ENCODE assay signal across 31 cellular contexts in the genomic region with DNA sequence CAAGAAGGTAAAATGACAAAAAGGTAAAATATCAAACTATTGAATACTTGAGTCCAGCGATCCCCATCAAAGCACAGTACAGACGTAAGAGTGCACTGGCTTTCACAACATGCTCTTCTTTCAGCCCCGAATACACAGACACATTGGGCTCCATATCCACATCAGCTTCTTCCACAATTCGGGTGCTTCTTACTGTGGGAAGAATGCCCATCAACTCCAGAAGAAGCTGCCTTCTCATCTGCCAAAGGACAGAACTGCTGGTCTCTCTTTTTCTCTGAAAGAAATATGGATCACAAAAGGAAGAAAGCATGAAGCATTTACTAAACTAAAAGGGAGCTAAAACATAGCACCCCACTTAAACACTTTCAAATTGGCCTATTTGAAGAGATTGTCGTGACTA.
"Had no signal": no experiment of that assay in that cellular context is flagged by ENCODE, and none has a peak within 500 bp of the region (broad histone marks: within the 10 kb centered on the region; RNA-seq: fewer than 3 reads in every experiment).

No MANE protein-coding gene starts in this region.

- H3K4me3 Mint-ChIP-seq: activated B cell treated with CpG ODN at 0.5 μM for 24 hours; activated CD8-positive, alpha-beta T cell treated with anti-CD3 and anti-CD28 coated beads for 36 hours; activated naive CD4-positive, alpha-beta T cell treated with anti-CD3 and anti-CD28 coated beads, Interleukin-2, amount 10 ng/mL, durations not matched to agents 7 days and 5 days; activated naive CD8-positive, alpha-beta T cell treated with anti-CD3 and anti-CD28 coated beads, Interleukin-2, amount 10 ng/mL, durations not matched to agents 7 days and 5 days; activated T-cell treated with anti-CD3 and anti-CD28 coated beads, Interleukin-2, amount 50 U/mL, for 4 hours; activated T-helper 1 cell treated with anti-CD3 and anti-CD28 coated beads, Interleukin-12 subunit alpha, Interleukin-12 subunit beta, Interleukin-2, Interleukin-4 antibody, amounts not matched to agents 30 ng/mL and 10 ng/mL and 1 ng/mL, durations not matched to agents 14 hours and 24 hours and 36 hours; central memory CD8-positive, alpha-beta T cell; dendritic cell treated with granulocyte-macrophage colony-stimulating factor and Interleukin-4, amounts not matched to agents 40 ng/mL and 50 ng/mL, for 4 days; endodermal cell; T-helper 17 cell; T-helper 2 cell treated with Interferon-gamma antibody and Interleukin-4, amounts not matched to agents 5 μg/mL and 100 μg/mL, for 36 hours had no signal

- H3K9me3 Mint-ChIP-seq: activated B cell treated with CpG ODN at 0.5 μM for 24 hours; activated CD8-positive, alpha-beta T cell treated with anti-CD3 and anti-CD28 coated beads for 36 hours; activated naive CD4-positive, alpha-beta T cell treated with anti-CD3 and anti-CD28 coated beads, Interleukin-2, amount 10 ng/mL, durations not matched to agents 7 days and 5 days; activated naive CD8-positive, alpha-beta T cell treated with anti-CD3 and anti-CD28 coated beads, Interleukin-2, amount 10 ng/mL, durations not matched to agents 7 days and 5 days; activated T-cell treated with anti-CD3 and anti-CD28 coated beads, Interleukin-2, amount 50 U/mL, for 4 hours; activated T-helper 1 cell treated with anti-CD3 and anti-CD28 coated beads, Interleukin-12 subunit alpha, Interleukin-12 subunit beta, Interleukin-2, Interleukin-4 antibody, amounts not matched to agents 30 ng/mL and 10 ng/mL and 1 ng/mL, durations not matched to agents 14 hours and 24 hours and 36 hours; central memory CD8-positive, alpha-beta T cell; dendritic cell treated with granulocyte-macrophage colony-stimulating factor and Interleukin-4, amounts not matched to agents 40 ng/mL and 50 ng/mL, for 4 days; endodermal cell; T-helper 2 cell treated with Interferon-gamma antibody and Interleukin-4, amounts not matched to agents 5 μg/mL and 100 μg/mL, for 36 hours had no signal

- DNase-seq: activated B cell treated with CpG ODN at 0.5 μM for 24 hours; activated CD4-positive, alpha-beta T cell treated with anti-CD3 and anti-CD28 coated beads for 48 hours; activated CD4-positive, alpha-beta T cell treated with anti-CD3 and anti-CD28 coated beads, Interleukin-2, amount 50 U/mL, for 1 hour; activated CD4-positive, alpha-beta T cell treated with anti-CD3 and anti-CD28 coated beads, Interleukin-2, amount 50 U/mL, for 48 hours; activated CD8-positive, alpha-beta memory T cell treated with anti-CD3 and anti-CD28 coated beads, Interleukin-2, amount 50 U/mL, for 48 hours; activated CD8-positive, alpha-beta T cell treated with anti-CD3 and anti-CD28 coated beads for 36 hours; activated gamma-delta T cell; activated naive CD4-positive, alpha-beta T cell; activated naive CD4-positive, alpha-beta T cell treated with anti-CD3 and anti-CD28 coated beads, Interleukin-2, amount 10 ng/mL, durations not matched to agents 7 days and 5 days; activated naive CD8-positive, alpha-beta T cell treated with anti-CD3 and anti-CD28 coated beads, Interleukin-2, amount 10 ng/mL, durations not matched to agents 7 days and 5 days; activated T-cell treated with anti-CD3 and anti-CD28 coated beads for 4 hours; activated T-cell treated with anti-CD3 and anti-CD28 coated beads, Interleukin-2, amount 50 U/mL, for 4 hours; amniotic stem cell; anterior cingulate cortex; brain microvascular endothelial cell; dorsolateral prefrontal cortex; effector memory CD4-positive, alpha-beta T cell; endodermal cell; foreskin fibroblast; head of caudate nucleus; SW 1271; T-helper 1 cell; T-helper 17 cell; T1000; WERI-Rb-1 had no signal

- H3K4me1 Mint-ChIP-seq: activated naive CD8-positive, alpha-beta T cell treated with anti-CD3 and anti-CD28 coated beads, Interleukin-2, amount 10 ng/mL, durations not matched to agents 7 days and 5 days; endodermal cell had no signal

- H3K27me3 Mint-ChIP-seq: activated B cell treated with CpG ODN at 0.5 μM for 24 hours; activated CD8-positive, alpha-beta T cell treated with anti-CD3 and anti-CD28 coated beads for 36 hours; activated naive CD4-positive, alpha-beta T cell treated with anti-CD3 and anti-CD28 coated beads, Interleukin-2, amount 10 ng/mL, durations not matched to agents 7 days and 5 days; activated naive CD8-positive, alpha-beta T cell treated with anti-CD3 and anti-CD28 coated beads, Interleukin-2, amount 10 ng/mL, durations not matched to agents 7 days and 5 days; central memory CD8-positive, alpha-beta T cell; dendritic cell treated with granulocyte-macrophage colony-stimulating factor and Interleukin-4, amounts not matched to agents 40 ng/mL and 50 ng/mL, for 4 days; T-helper 17 cell had no signal

- H3K27ac Mint-ChIP-seq: activated B cell treated with CpG ODN at 0.5 μM for 24 hours; activated CD8-positive, alpha-beta T cell treated with anti-CD3 and anti-CD28 coated beads for 36 hours; activated naive CD4-positive, alpha-beta T cell treated with anti-CD3 and anti-CD28 coated beads, Interleukin-2, amount 10 ng/mL, durations not matched to agents 7 days and 5 days; activated naive CD8-positive, alpha-beta T cell treated with anti-CD3 and anti-CD28 coated beads, Interleukin-2, amount 10 ng/mL, durations not matched to agents 7 days and 5 days; activated T-helper 1 cell treated with anti-CD3 and anti-CD28 coated beads, Interleukin-12 subunit alpha, Interleukin-12 subunit beta, Interleukin-2, Interleukin-4 antibody, amounts not matched to agents 30 ng/mL and 10 ng/mL and 1 ng/mL, durations not matched to agents 14 hours and 24 hours and 36 hours; dendritic cell treated with granulocyte-macrophage colony-stimulating factor and Interleukin-4, amounts not matched to agents 40 ng/mL and 50 ng/mL, for 4 days; endodermal cell; T-helper 17 cell; T-helper 2 cell treated with Interferon-gamma antibody and Interleukin-4, amounts not matched to agents 5 μg/mL and 100 μg/mL, for 36 hours had no signal

- ATAC-seq: activated CD4-positive, CD25-positive, alpha-beta regulatory T cell treated with anti-CD3 and anti-CD28 coated beads, Interleukin-2, amount 50 U/mL, for 24 hours; activated CD8-positive, alpha-beta T cell treated with anti-CD3 and anti-CD28 coated beads for 36 hours; activated T-cell treated with anti-CD3 and anti-CD28 coated beads, Interleukin-2, amount 50 U/mL, for 4 hours; esophagus mucosa; T-helper 17 cell had no signal
